ENCODE assay signal across 8 cellular contexts in genomic region chr11:126304457-126305072, GRCh38. TPM values are rescaled to one million over a fixed set of nuclear protein-coding genes. Genes with fewer than 3 reads are reported as not detected.
A peak's percentile ranks its signal among the peaks of the same experiment; 100 is the strongest.
DNase-seq lines count a peak whose midpoint lies in the region; ATAC-seq and TF ChIP-seq lines count a peak whose summit lies in the region.

No MANE protein-coding gene starts in this region.

- H3K27ac Mint-ChIP-seq in activated CD8-positive, alpha-beta T cell treated with anti-CD3 and anti-CD28 coated beads, Interleukin-2, amount 10 ng/mL, durations not matched to agents 7 days and 5 days, result peak overlapping the region; percentile 97

- peak overlapping the region; percentile 92 for H3K4me3 ChIP-seq in GM08714 (ENCODE audit: low read length)
- H3K4me3 ChIP-seq in skeletal muscle satellite cell (ENCODE audit: low read length), result peak overlapping the region; percentile 91

- peak overlapping the region; percentile 97 for H3K9ac ChIP-seq in skeletal muscle satellite cell (ENCODE audit: low read depth, low read length)

- no peak for TF ChIP-seq CTCF in GM13977 (IDR thresholded peaks at IDR 0.05; ENCODE audit: extremely low read depth, insufficient read depth, missing control alignments)

- no peaks in the 10 kb centered on the region for H3K27me3 ChIP-seq in skeletal muscle satellite cell (ENCODE audit: control insufficient read depth, insufficient read depth, low read length)

- no peak for DNase-seq in activated CD8-positive, alpha-beta T cell treated with anti-CD3 and anti-CD28 coated beads, Interleukin-2, amount 10 ng/mL, durations not matched to agents 7 days and 5 days
- no peak for DNase-seq in left ventricle myocardium superior
- no peak for DNase-seq in GM13977 (ENCODE audit: low spot score)
- DNase-seq in NCI-H524 treated with DMSO at 0.1 percent for 48 hours (lab: John Stamatoyannopoulos, UW), result no peak
- DNase-seq in HPDE6-E6E7 (ENCODE audit: extremely low spot score), result no peak

- peaks cover 33% of the 10 kb centered on the region for H3K4me1 Mint-ChIP-seq in activated CD8-positive, alpha-beta T cell treated with anti-CD3 and anti-CD28 coated beads, Interleukin-2, amount 10 ng/mL, durations not matched to agents 7 days and 5 days (ENCODE audit: low read depth)

- in situ Hi-C loops in GM13977 (cut with MboI; ENCODE audit: low pct_unique_long_range_greater_than_20kb, low sequenced_read_pairs, unreplicated experiment), result no loop called here

- H3K36me3 ChIP-seq in skeletal muscle satellite cell (ENCODE audit: insufficient read depth, low read length), result no peaks in the 10 kb centered on the region

- peak overlapping the region; percentile 90 for H3K4me2 ChIP-seq in skeletal muscle satellite cell (ENCODE audit: low read length)

- peaks cover 14% of the 10 kb centered on the region for H3K4me1 ChIP-seq in skeletal muscle satellite cell (ENCODE audit: control insufficient read depth, insufficient read depth, low read length)

- intact Hi-C loops in left ventricle myocardium superior (cut with micrococcal nuclease), result no loop called here

- H3K9me3 ChIP-seq in skeletal muscle satellite cell (replicated peaks; ENCODE audit: low read length), result no peaks in the 10 kb centered on the region

- H3K4me3 Mint-ChIP-seq in activated CD8-positive, alpha-beta T cell treated with anti-CD3 and anti-CD28 coated beads, Interleukin-2, amount 10 ng/mL, durations not matched to agents 7 days and 5 days, result peak overlapping the region; percentile 81

- no peaks in the 10 kb centered on the region for H3K9me3 Mint-ChIP-seq in activated CD8-positive, alpha-beta T cell treated with anti-CD3 and anti-CD28 coated beads, Interleukin-2, amount 10 ng/mL, durations not matched to agents 7 days and 5 days (ENCODE audit: insufficient read depth)

- POLR2A ChIA-PET in activated CD8-positive, alpha-beta T cell treated with anti-CD3 and anti-CD28 coated beads, Interleukin-2, amount 10 ng/mL, durations not matched to agents 7 days and 5 days (lab: Charles Lee), result interaction anchor here (0.8 to 2.4 kb wide), 12 partner anchors 12 to 735 kb away, joined by 3 to 18 read pairs (median 4); partner anchors contain the start of genes FOXRED1 and SRPRA

- peaks cover 28% of the 10 kb centered on the region for H3K36me3 Mint-ChIP-seq in activated CD8-positive, alpha-beta T cell treated with anti-CD3 and anti-CD28 coated beads, Interleukin-2, amount 10 ng/mL, durations not matched to agents 7 days and 5 days (ENCODE audit: low read depth)

- no peaks in the 10 kb centered on the region for H3K27me3 Mint-ChIP-seq in activated CD8-positive, alpha-beta T cell treated with anti-CD3 and anti-CD28 coated beads, Interleukin-2, amount 10 ng/mL, durations not matched to agents 7 days and 5 days (ENCODE audit: low read depth)

- CTCF ChIA-PET in activated CD8-positive, alpha-beta T cell treated with anti-CD3 and anti-CD28 coated beads, Interleukin-2, amount 10 ng/mL, durations not matched to agents 7 days and 5 days (lab: Charles Lee), result interaction anchor here (0.6 to 9.0 kb wide), 7 partner anchors 10 to 175 kb away, joined by 3 to 80 read pairs (median 3); no protein-coding TSS in a partner anchor

- ATAC-seq in HG02798 (IDR thresholded peaks at IDR 0.05; ENCODE audit: poor library complexity, unreplicated experiment) (peak; percentile 29), left ventricle myocardium superior (peak; percentile 13)
- ATAC-seq in activated CD8-positive, alpha-beta T cell treated with anti-CD3 and anti-CD28 coated beads, Interleukin-2, amount 10 ng/mL, durations not matched to agents 7 days and 5 days, result peak; percentile 3

RNA-seq across cellular contexts. Expression of gene DCPS, which starts 0.7 kb away (rescaled TPM):
- total RNA-seq in activated CD8-positive, alpha-beta T cell treated with anti-CD3 and anti-CD28 coated beads, Interleukin-2, amount 10 ng/mL, durations not matched to agents 7 days and 5 days, result 10 to 100 TPM; 21.8 to 22.5 TPM
- 11.1 TPM for total RNA-seq in left ventricle myocardium superior
- 16.2 and 18.3 TPM in 2 replicates for total RNA-seq in skeletal muscle satellite cell (2012; rRNA removed)

RNA-seq across cellular contexts. Expression of gene TIRAP, which starts 21.7 kb away (rescaled TPM):
- 10 to 100 TPM; 15.3 to 15.4 TPM for total RNA-seq in activated CD8-positive, alpha-beta T cell treated with anti-CD3 and anti-CD28 coated beads, Interleukin-2, amount 10 ng/mL, durations not matched to agents 7 days and 5 days
- 7.8 TPM for total RNA-seq in left ventricle myocardium superior
- 5.5 and 7.9 TPM in 2 replicates for total RNA-seq in skeletal muscle satellite cell (2012; rRNA removed)

RNA-seq across cellular contexts. Expression of gene FOXRED1, which starts 35.6 kb away (rescaled TPM):
- 10 to 100 TPM; 46.5 to 50.4 TPM for total RNA-seq in activated CD8-positive, alpha-beta T cell treated with anti-CD3 and anti-CD28 coated beads, Interleukin-2, amount 10 ng/mL, durations not matched to agents 7 days and 5 days
- 29.1 TPM for total RNA-seq in left ventricle myocardium superior
- total RNA-seq in skeletal muscle satellite cell (2012; rRNA removed), result 18.3 and 18.5 TPM in 2 replicates

RNA-seq across cellular contexts. Expression of gene SRPRA, which starts 35.9 kb away (rescaled TPM):
- total RNA-seq in activated CD8-positive, alpha-beta T cell treated with anti-CD3 and anti-CD28 coated beads, Interleukin-2, amount 10 ng/mL, durations not matched to agents 7 days and 5 days, result 100 to 1,000 TPM in 1 of 2 experiments, 10 to 100 TPM in 1; 99.0 to 103 TPM
- total RNA-seq in left ventricle myocardium superior, result 68.6 TPM
- 91.0 and 104 TPM in 2 replicates for total RNA-seq in skeletal muscle satellite cell (2012; rRNA removed)

RNA-seq across cellular contexts. Expression of gene ST3GAL4, which starts 50.9 kb away (rescaled TPM):
- total RNA-seq in activated CD8-positive, alpha-beta T cell treated with anti-CD3 and anti-CD28 coated beads, Interleukin-2, amount 10 ng/mL, durations not matched to agents 7 days and 5 days, result 10 to 100 TPM; 10.3 to 11.8 TPM
- total RNA-seq in left ventricle myocardium superior, result 45.4 TPM
- 12.2 and 22.3 TPM in 2 replicates for total RNA-seq in skeletal muscle satellite cell (2012; rRNA removed)
